In genomic region chr11:68008381-68009337, GRCh38 we compare ENCODE assay signal across 8 cellular contexts. TPM values are rescaled to one million over a fixed set of nuclear protein-coding genes. Genes with fewer than 3 reads are reported as not detected.
DNase-seq lines count a peak whose midpoint lies in the region; ATAC-seq and TF ChIP-seq lines count a peak whose summit lies in the region.

No MANE protein-coding gene starts in this region.

- CTCF ChIA-PET in activated CD4-positive, alpha-beta memory T cell treated with anti-CD3 and anti-CD28 coated beads, Interleukin-2, amount 10 ng/mL, durations not matched to agents 7 days and 5 days (lab: Charles Lee), result interaction anchor here (0.9 kb wide), 1 partner anchor 198 kb away, joined by 3 read pairs; no protein-coding TSS in a partner anchor

- DNase-seq in GF-D8 (lab: John Stamatoyannopoulos, UW) (peak; percentile 91), NCI-H345 (lab: John Stamatoyannopoulos, UW) (peak; percentile 77), dorsolateral prefrontal cortex (peak in 1 of 10 donors; percentile 40), retinal pigment epithelial cell (ENCODE audit: low read depth) (no peak), NCI-H1930 (lab: John Stamatoyannopoulos, UW) (no peak), GM20000 (ENCODE audit: low spot score) (no peak)
- DNase-seq in activated CD4-positive, alpha-beta memory T cell treated with anti-CD3 and anti-CD28 coated beads, Interleukin-2, amount 10 ng/mL, durations not matched to agents 7 days and 5 days, result no peak

- H3K9me3 Mint-ChIP-seq in activated CD4-positive, alpha-beta memory T cell treated with anti-CD3 and anti-CD28 coated beads, Interleukin-2, amount 10 ng/mL, durations not matched to agents 7 days and 5 days, result no peaks in the 10 kb centered on the region

- TF ChIP-seq CTCF in dorsolateral prefrontal cortex (IDR thresholded peaks at IDR 0.05 in 54 of 56, conservative IDR thresholded peaks at IDR 0.05 in 2 of 56; ENCODE audit: low read depth in 1 of 56, partially characterized antibody in 56 of 56) (no peak), retinal pigment epithelial cell (conservative IDR thresholded peaks at IDR 0.05; ENCODE audit: low read depth, low read length) (no peak), GM20000 (IDR thresholded peaks at IDR 0.05; ENCODE audit: extremely low read depth, missing control alignments) (no peak)

- intact Hi-C loops in dorsolateral prefrontal cortex (cut with DNase I), result no loop called here

- ATAC-seq in HG02798 (IDR thresholded peaks at IDR 0.05; ENCODE audit: poor library complexity, unreplicated experiment), result no peak

- H3K27ac Mint-ChIP-seq in activated CD4-positive, alpha-beta memory T cell treated with anti-CD3 and anti-CD28 coated beads, Interleukin-2, amount 10 ng/mL, durations not matched to agents 7 days and 5 days, result no peak overlapping the region

- peak overlapping the region in 37 of 59 donors; percentile 4 to 92 (median 84) for H3K27ac ChIP-seq in dorsolateral prefrontal cortex

- no peaks in the 10 kb centered on the region for H3K36me3 Mint-ChIP-seq in activated CD4-positive, alpha-beta memory T cell treated with anti-CD3 and anti-CD28 coated beads, Interleukin-2, amount 10 ng/mL, durations not matched to agents 7 days and 5 days (ENCODE audit: low read depth)

- H3K27me3 ChIP-seq in dorsolateral prefrontal cortex, result peaks cover 0 to 4% (median 0%) of the 10 kb centered on the region in 45 donors

- POLR2A ChIA-PET in activated CD4-positive, alpha-beta memory T cell treated with anti-CD3 and anti-CD28 coated beads, Interleukin-2, amount 10 ng/mL, durations not matched to agents 7 days and 5 days (lab: Charles Lee), result no interaction called here

- peak overlapping the region in 4 of 59 donors; percentile 9 to 61 (median 31) for H3K4me3 ChIP-seq in dorsolateral prefrontal cortex
- H3K4me3 ChIP-seq in retinal pigment epithelial cell (ENCODE audit: low read length), result peak overlapping the region; percentile 14

- no peak overlapping the region for H3K4me3 Mint-ChIP-seq in activated CD4-positive, alpha-beta memory T cell treated with anti-CD3 and anti-CD28 coated beads, Interleukin-2, amount 10 ng/mL, durations not matched to agents 7 days and 5 days

- peaks cover 16% of the 10 kb centered on the region for H3K4me1 Mint-ChIP-seq in activated CD4-positive, alpha-beta memory T cell treated with anti-CD3 and anti-CD28 coated beads, Interleukin-2, amount 10 ng/mL, durations not matched to agents 7 days and 5 days

- H3K27me3 Mint-ChIP-seq in activated CD4-positive, alpha-beta memory T cell treated with anti-CD3 and anti-CD28 coated beads, Interleukin-2, amount 10 ng/mL, durations not matched to agents 7 days and 5 days, result no peaks in the 10 kb centered on the region

RNA-seq across cellular contexts. Expression of gene ALDH3B1, which starts 1.5 kb away (rescaled TPM):
- 1 to 10 TPM; 1.2 to 7.7 (median 3.1) TPM for total RNA-seq in dorsolateral prefrontal cortex
- not detected for total RNA-seq in activated CD4-positive, alpha-beta memory T cell treated with anti-CD3 and anti-CD28 coated beads, Interleukin-2, amount 10 ng/mL, durations not matched to agents 7 days and 5 days

RNA-seq across cellular contexts. Expression of gene UNC93B1, which starts 4.8 kb away (rescaled TPM):
- total RNA-seq in dorsolateral prefrontal cortex, result 10 to 100 TPM in 80 of 120 experiments, 1 to 10 TPM in 40; 5.7 to 20.9 (median 11.2) TPM
- total RNA-seq in activated CD4-positive, alpha-beta memory T cell treated with anti-CD3 and anti-CD28 coated beads, Interleukin-2, amount 10 ng/mL, durations not matched to agents 7 days and 5 days, result 10 to 100 TPM; 41.7 to 42.0 TPM

RNA-seq across cellular contexts. Expression of gene NDUFS8, which starts 21.8 kb away (rescaled TPM):
- total RNA-seq in dorsolateral prefrontal cortex, result 100 to 1,000 TPM in 119 of 120 experiments, 10 to 100 TPM in 1; 98.7 to 186 (median 138) TPM
- 100 to 1,000 TPM; 112 to 128 TPM for total RNA-seq in activated CD4-positive, alpha-beta memory T cell treated with anti-CD3 and anti-CD28 coated beads, Interleukin-2, amount 10 ng/mL, durations not matched to agents 7 days and 5 days

RNA-seq across cellular contexts. Expression of gene TCIRG1, which starts 30.2 kb away (rescaled TPM):
- 10 to 100 TPM in 110 of 120 experiments, 1 to 10 TPM in 10; 6.5 to 49.6 (median 16.9) TPM for total RNA-seq in dorsolateral prefrontal cortex
- total RNA-seq in activated CD4-positive, alpha-beta memory T cell treated with anti-CD3 and anti-CD28 coated beads, Interleukin-2, amount 10 ng/mL, durations not matched to agents 7 days and 5 days, result 100 to 1,000 TPM; 295 TPM

Comparison
In these comparisons a context has a peak if more than half of its experiments do, and no peak if none do; other contexts are left out.
1. DNase-seq: peak in GF-D8 (single experiment) and NCI-H345 (single experiment); none in retinal pigment epithelial cell (single experiment), activated CD4-positive, alpha-beta memory T cell treated with anti-CD3 and anti-CD28 coated beads, Interleukin-2, amount 10 ng/mL, durations not matched to agents 7 days and 5 days (single experiment), NCI-H1930 (0 of 2) and GM20000 (single experiment).